24 cellular contexts compared by ENCODE assay signal in genomic region chr1:51156752-51157151, GRCh38. TPM values are rescaled to one million over a fixed set of nuclear protein-coding genes. Genes with fewer than 3 reads are reported as not detected.
"Had no signal": no experiment of that assay in that cellular context is flagged by ENCODE, and none has a peak within 500 bp of the region (broad histone marks: within the 10 kb centered on the region; RNA-seq: fewer than 3 reads in every experiment).

No MANE protein-coding gene starts in this region.

- H3K9me3 ChIP-seq: prostate gland, testis had no signal

- H3K4me1 ChIP-seq: gastrocnemius medialis, prostate gland, right atrium auricular region, testis had no signal

- H3K27ac Mint-ChIP-seq: activated CD4-positive, alpha-beta memory T cell treated with anti-CD3 and anti-CD28 coated beads for 36 hours; activated naive CD4-positive, alpha-beta T cell treated with anti-CD3 and anti-CD28 coated beads, Interleukin-2, amount 10 ng/mL, durations not matched to agents 7 days and 5 days; activated T-helper 17 cell treated with anti-CD3 and anti-CD28 coated beads, Interleukin-2, amount 50 U/mL, for 72 hours; type B pancreatic cell had no signal

- H3K4me3 ChIP-seq: gastrocnemius medialis, lung, prostate gland, right atrium auricular region, skin epidermis, testis had no signal

- H3K4me3 Mint-ChIP-seq: activated CD4-positive, alpha-beta memory T cell treated with anti-CD3 and anti-CD28 coated beads for 36 hours; activated naive CD4-positive, alpha-beta T cell treated with anti-CD3 and anti-CD28 coated beads, Interleukin-2, amount 10 ng/mL, durations not matched to agents 7 days and 5 days; activated T-helper 17 cell treated with anti-CD3 and anti-CD28 coated beads, Interleukin-2, amount 50 U/mL, for 72 hours; neural crest cell; type B pancreatic cell had no signal

- H3K27ac ChIP-seq: gastrocnemius medialis, prostate gland, right atrium auricular region, skin epidermis, testis, VCaP had no signal

- H3K36me3 Mint-ChIP-seq: activated naive CD4-positive, alpha-beta T cell treated with anti-CD3 and anti-CD28 coated beads, Interleukin-2, amount 10 ng/mL, durations not matched to agents 7 days and 5 days; type B pancreatic cell had no signal

- H3K36me3 ChIP-seq: gastrocnemius medialis, prostate gland, right atrium auricular region had no signal

- H3K27me3 ChIP-seq: gastrocnemius medialis, right atrium auricular region, testis had no signal

- ATAC-seq: activated T-helper 17 cell treated with anti-CD3 and anti-CD28 coated beads, Interleukin-2, amount 50 U/mL, for 72 hours; gastrocnemius medialis; left lobe of liver had no signal

- H3K4me1 Mint-ChIP-seq: activated T-helper 17 cell treated with anti-CD3 and anti-CD28 coated beads, Interleukin-2, amount 50 U/mL, for 72 hours; neural crest cell had no signal

- H3K9me3 Mint-ChIP-seq: activated T-helper 17 cell treated with anti-CD3 and anti-CD28 coated beads, Interleukin-2, amount 50 U/mL, for 72 hours had no signal

- DNase-seq: activated CD4-positive, alpha-beta memory T cell treated with anti-CD3 and anti-CD28 coated beads for 36 hours; activated CD4-positive, CD25-positive, alpha-beta regulatory T cell treated with anti-CD3 and anti-CD28 coated beads, Interleukin-2, amount 50 U/mL, for 72 hours; activated naive CD4-positive, alpha-beta T cell treated with anti-CD3 and anti-CD28 coated beads, Interleukin-2, amount 10 ng/mL, durations not matched to agents 7 days and 5 days; activated T-cell treated with anti-CD3 and anti-CD28 coated beads, Interleukin-2, amount 50 U/mL, for 1 hour; amniotic stem cell; effector CD4-positive, alpha-beta T cell; gastrocnemius medialis; head of caudate nucleus; midbrain; stimulated activated CD4-positive, alpha-beta T cell treated with anti-CD3 and anti-CD28 coated beads, Interleukin-15, amount 100 ng/mL, for 24 hours; stimulated activated CD4-positive, alpha-beta T cell treated with anti-CD3 and anti-CD28 coated beads, Interleukin-2, amount 100 ng/mL, for 48 hours; T-helper 2 cell; testis had no signal

RNA-seq across cellular contexts. Expression of gene C1orf185, which starts 54.7 kb away (rescaled TPM):
- total RNA-seq: activated CD4-positive, alpha-beta memory T cell treated with anti-CD3 and anti-CD28 coated beads for 36 hours; activated T-helper 17 cell treated with anti-CD3 and anti-CD28 coated beads, Interleukin-2, amount 50 U/mL, for 72 hours; cerebellum; gastrocnemius medialis; left lobe of liver; lung; neural crest cell; osteocyte; prostate gland; right atrium auricular region had no signal
